Comparison of ENCODE assay signal across 1 cellular context in the genomic region with DNA sequence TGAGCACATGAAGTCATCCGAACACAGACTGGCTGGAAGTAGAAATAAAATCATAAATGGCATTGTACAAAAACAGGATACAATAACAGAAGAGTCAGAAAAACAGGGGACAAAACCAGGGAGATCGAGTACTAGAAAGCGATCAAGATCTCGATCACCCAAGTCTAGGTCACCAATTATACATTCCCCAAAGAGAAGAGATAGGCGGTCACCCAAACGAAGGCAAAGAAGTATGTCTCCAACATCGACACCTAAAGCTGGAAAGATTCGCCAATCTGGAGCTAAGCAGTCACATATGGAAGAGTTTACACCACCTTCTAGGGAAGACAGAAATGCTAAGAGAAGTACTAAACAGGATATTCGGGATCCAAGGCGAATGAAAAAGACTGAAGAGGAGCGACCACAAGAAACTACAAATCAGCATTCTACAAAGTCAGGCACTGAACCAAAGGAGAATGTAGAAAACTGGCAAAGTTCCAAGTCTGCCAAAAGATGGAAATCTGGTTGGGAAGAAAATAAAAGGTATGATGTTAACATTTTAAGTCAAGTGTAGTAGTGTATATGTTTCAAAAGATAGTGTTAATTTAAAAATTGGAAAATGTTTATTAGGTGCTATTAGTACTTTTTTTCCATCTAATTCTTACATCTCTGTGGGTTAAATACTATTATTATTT.
TF ChIP-seq lines count a peak whose summit lies in the region.

No MANE protein-coding gene starts in this region.

TF ChIP-seq in WTC11, 78 proteins besides CTCF, POLR2A, EP300 and RAD21:
- TF ChIP-seq JAZF1 (CRISPR knock-in tag; IDR thresholded peaks at IDR 0.05) (no peak), NFE2L1 (CRISPR knock-in tag; IDR thresholded peaks at IDR 0.05) (no peak), NFYB (CRISPR knock-in tag; conservative IDR thresholded peaks at IDR 0.05; ENCODE audit: low read depth) (no peak), RELA (CRISPR knock-in tag; IDR thresholded peaks at IDR 0.05; ENCODE audit: borderline replicate concordance) (no peak), ESRRA (CRISPR knock-in tag; IDR thresholded peaks at IDR 0.05; ENCODE audit: borderline replicate concordance) (no peak)
- TF ChIP-seq, protein P1, sequence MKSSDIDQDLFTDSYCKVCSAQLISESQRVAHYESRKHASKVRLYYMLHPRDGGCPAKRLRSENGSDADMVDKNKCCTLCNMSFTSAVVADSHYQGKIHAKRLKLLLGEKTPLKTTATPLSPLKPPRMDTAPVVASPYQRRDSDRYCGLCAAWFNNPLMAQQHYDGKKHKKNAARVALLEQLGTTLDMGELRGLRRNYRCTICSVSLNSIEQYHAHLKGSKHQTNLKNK (CRISPR knock-in tag; IDR thresholded peaks at IDR 0.05): no peak
